In genomic region chr7:96244244-96244991, GRCh38 we compare ENCODE assay signal across 22 cellular contexts.
"Had no signal": no experiment of that assay in that cellular context is flagged by ENCODE, and none has a peak within 500 bp of the region (broad histone marks: within the 10 kb centered on the region; RNA-seq: fewer than 3 reads in every experiment).

No MANE protein-coding gene starts in this region.

- H3K27ac ChIP-seq: ovary, suprapubic skin, transverse colon, upper lobe of right lung, uterus had no signal

- ATAC-seq: natural killer cell; sciatic nerve; stimulated activated naive CD8-positive, alpha-beta T cell treated with anti-CD3 and anti-CD28 coated beads, Interleukin-15, amount 100 ng/mL, for 72 hours; upper lobe of right lung had no signal

- H3K9me3 ChIP-seq: ovary, suprapubic skin, transverse colon, upper lobe of right lung, uterus had no signal

- H3K36me3 ChIP-seq: ovary, suprapubic skin, transverse colon, upper lobe of right lung, uterus had no signal

- DNase-seq: dorsolateral prefrontal cortex; effector CD4-positive, alpha-beta T cell; immature natural killer cell; islet precursor cell; natural killer cell; occipital lobe; ovary; posterior cingulate gyrus; retina; stimulated activated CD4-positive, alpha-beta T cell treated with anti-CD3 and anti-CD28 coated beads, Interleukin-12 subunit alpha, Interleukin-12 subunit beta, amount 100 ng/mL, for 4 hours; stimulated activated CD4-positive, alpha-beta T cell treated with anti-CD3 and anti-CD28 coated beads, Interleukin-1b, Interleukin-23, amount 100 ng/mL, for 48 hours; stimulated activated CD4-positive, alpha-beta T cell treated with anti-CD3 and anti-CD28 coated beads, Interleukin-4, amount 100 ng/mL, for 1 hour; stimulated activated CD8-positive, alpha-beta memory T cell treated with anti-CD3 and anti-CD28 coated beads, Interleukin-4, amount 100 ng/mL, for 48 hours; stimulated activated naive CD4-positive, alpha-beta T cell; stimulated activated naive CD8-positive, alpha-beta T cell treated with anti-CD3 and anti-CD28 coated beads, Interleukin-15, amount 100 ng/mL, for 72 hours; transverse colon; upper lobe of right lung; uterus had no signal

- H3K4me3 ChIP-seq: dorsolateral prefrontal cortex, lung, ovary, smooth muscle cell, suprapubic skin, transverse colon, upper lobe of right lung, uterus had no signal

- H3K27me3 ChIP-seq: dorsolateral prefrontal cortex, ovary, suprapubic skin, transverse colon, upper lobe of right lung, uterus had no signal

- H3K4me1 ChIP-seq: suprapubic skin, transverse colon, uterus had no signal
